ENCODE assay signal across 18 cellular contexts in the genomic region with DNA sequence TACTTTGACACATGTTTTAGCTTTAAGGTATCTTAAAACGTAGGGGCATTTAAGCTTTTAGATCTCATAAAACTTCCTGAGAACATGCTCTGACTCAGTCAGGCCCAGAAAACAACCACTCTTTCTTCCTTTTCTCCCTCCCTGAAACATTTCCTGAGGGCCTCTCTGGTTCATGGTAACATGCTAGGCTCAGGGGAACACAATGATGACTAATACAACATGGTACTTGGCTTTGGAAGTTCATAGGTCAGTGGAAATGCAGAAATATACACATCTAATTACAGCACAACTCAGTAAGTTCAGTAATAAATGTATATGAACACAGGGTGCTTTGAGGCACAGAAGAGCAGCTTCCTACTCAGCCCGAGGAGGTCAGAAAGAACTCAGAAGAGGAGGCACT.
DNase-seq lines count a peak whose midpoint lies in the region; ATAC-seq and TF ChIP-seq lines count a peak whose summit lies in the region.
"Had no signal": no experiment of that assay in that cellular context is flagged by ENCODE, and none has a peak within 500 bp of the region (broad histone marks: within the 10 kb centered on the region; RNA-seq: fewer than 3 reads in every experiment).

No MANE protein-coding gene starts in this region.

- no peak overlapping the region for H2AK5ac ChIP-seq in trophoblast cell (ENCODE audit: low read length)

- H3K27ac ChIP-seq in BLaER1, result no peak overlapping the region
- H3K27ac ChIP-seq in OCI-LY3 (ENCODE audit: low read length), result peak overlapping the region; percentile 39; the same call in 1 of the 2 replicates
- H3K27ac ChIP-seq in esophagus muscularis mucosa (replicated peaks in 1 of 4), result no peak overlapping the region
- no peak overlapping the region for H3K27ac ChIP-seq in trophoblast cell (ENCODE audit: low read depth, low read length)
- H3K27ac ChIP-seq: SJSA1 had no signal

- H3K27me3 ChIP-seq in BLaER1 (no peaks in the 10 kb centered on the region), OCI-LY3 (ENCODE audit: low read depth, low read length) (no peaks in the 10 kb centered on the region), esophagus muscularis mucosa (no peaks in the 10 kb centered on the region), trophoblast cell (ENCODE audit: insufficient read depth, low read length) (no peaks in the 10 kb centered on the region)
- H3K27me3 ChIP-seq: SJSA1 had no signal

- H4K8ac ChIP-seq in trophoblast cell (ENCODE audit: low read depth, low read length), result no peak overlapping the region

- no peak overlapping the region for H3K14ac ChIP-seq in trophoblast cell (ENCODE audit: low read length)

- H3K4ac ChIP-seq in trophoblast cell (ENCODE audit: low read depth, low read length), result no peak overlapping the region

- H2BK12ac ChIP-seq in trophoblast cell (ENCODE audit: low read length), result no peak overlapping the region

- H3K9me3 ChIP-seq in BLaER1 (no peaks in the 10 kb centered on the region), OCI-LY3 (ENCODE audit: insufficient read depth, low read length) (no peaks in the 10 kb centered on the region), esophagus muscularis mucosa (no peaks in the 10 kb centered on the region), trophoblast cell (ENCODE audit: insufficient read depth, low read depth, low read length) (no peaks in the 10 kb centered on the region)
- H3K9me3 ChIP-seq: HAP-1, SJSA1 had no signal

- H4K20me1 ChIP-seq in BLaER1 (no peaks in the 10 kb centered on the region), OCI-LY3 (ENCODE audit: insufficient read depth, low read length) (no peaks in the 10 kb centered on the region)

- H3K79me1 ChIP-seq in trophoblast cell (ENCODE audit: low read length), result no peaks in the 10 kb centered on the region

- no peaks in the 10 kb centered on the region for H3K36me3 Mint-ChIP-seq in nephron progenitor cell (ENCODE audit: low read depth)

- peak overlapping the region; percentile 23 for H3K4me2 ChIP-seq in BLaER1
- peak overlapping the region; percentile 57 for H3K4me2 ChIP-seq in OCI-LY3 (ENCODE audit: low read length)
- H3K4me2 ChIP-seq in trophoblast cell (ENCODE audit: low read length), result no peak overlapping the region

- H3K9ac ChIP-seq in BLaER1 (no peak overlapping the region), OCI-LY3 (ENCODE audit: low read length) (0 out of 2 replicates have a peak overlapping the region, but pooled peaks have one; percentile 7), trophoblast cell (ENCODE audit: low read length) (no peak overlapping the region)

- no peak overlapping the region for H4K91ac ChIP-seq in trophoblast cell (ENCODE audit: low read depth, low read length)

- ATAC-seq in GM19397 (IDR thresholded peaks at IDR 0.05; ENCODE audit: unreplicated experiment), result no peak

- H3K9me3 Mint-ChIP-seq in nephron progenitor cell, result no peaks in the 10 kb centered on the region

- no peak overlapping the region for H3K23ac ChIP-seq in trophoblast cell (ENCODE audit: low read length)

- H3K18ac ChIP-seq in trophoblast cell (ENCODE audit: low read length), result no peak overlapping the region

- no peaks in the 10 kb centered on the region for H3K27me3 Mint-ChIP-seq in nephron progenitor cell (ENCODE audit: low read depth, poor library complexity)

- H3K4me3 ChIP-seq in BLaER1, result no peak overlapping the region
- H3K4me3 ChIP-seq in OCI-LY3 (ENCODE audit: low read length), result no peak overlapping the region
- H3K4me3 ChIP-seq in esophagus muscularis mucosa, result no peak overlapping the region
- no peak overlapping the region for H3K4me3 ChIP-seq in trophoblast cell (ENCODE audit: low read depth, low read length)
- H3K4me3 ChIP-seq: HAP-1, SJSA1 had no signal

- TF ChIP-seq POLR2A in esophagus muscularis mucosa (IDR thresholded peaks at IDR 0.05; ENCODE audit: low read depth), result no peak

- H2AFZ ChIP-seq in OCI-LY3 (ENCODE audit: low read depth, low read length), result peak overlapping the region; percentile 34
- H2AFZ ChIP-seq in trophoblast cell (ENCODE audit: insufficient read depth, low read length, poor library complexity), result no peak overlapping the region

- H3K4me1 ChIP-seq in BLaER1 (peaks cover 17% of the 10 kb centered on the region), OCI-LY3 (ENCODE audit: low read length) (peaks cover 12% of the 10 kb centered on the region), esophagus muscularis mucosa (no peaks in the 10 kb centered on the region), trophoblast cell (ENCODE audit: control insufficient read depth in 1 of 2, insufficient read depth in 2 of 2, low read length in 2 of 2) (no peaks in the 10 kb centered on the region)
- H3K4me1 ChIP-seq: SJSA1 had no signal

- intact Hi-C loops in esophagus muscularis mucosa (cut with DNase I), result no loop called here

- no peaks in the 10 kb centered on the region for H3K79me2 ChIP-seq in OCI-LY3 (ENCODE audit: low read length)
- no peaks in the 10 kb centered on the region for H3K79me2 ChIP-seq in trophoblast cell (ENCODE audit: control insufficient read depth, insufficient read depth, low read length, poor library complexity)

- peaks cover 4% of the 10 kb centered on the region for H3K4me1 Mint-ChIP-seq in nephron progenitor cell

- no peak overlapping the region for H4K12ac ChIP-seq in trophoblast cell (ENCODE audit: low read depth, low read length)

- no peak overlapping the region for H2BK5ac ChIP-seq in trophoblast cell (ENCODE audit: low read depth, low read length, poor library complexity)

- H3K4me3 Mint-ChIP-seq in nephron progenitor cell, result no peak overlapping the region

- no peak for TF ChIP-seq EP300 in esophagus muscularis mucosa (IDR thresholded peaks at IDR 0.05)

- peak overlapping the region; percentile 29 for H3K27ac Mint-ChIP-seq in nephron progenitor cell

- H3K36me3 ChIP-seq in BLaER1, result no peaks in the 10 kb centered on the region
- no peaks in the 10 kb centered on the region for H3K36me3 ChIP-seq in OCI-LY3 (replicated peaks; ENCODE audit: low read depth, low read length)
- no peaks in the 10 kb centered on the region for H3K36me3 ChIP-seq in esophagus muscularis mucosa
- no peaks in the 10 kb centered on the region for H3K36me3 ChIP-seq in trophoblast cell (ENCODE audit: control insufficient read depth in 1 of 2, insufficient read depth in 2 of 2, low read length in 2 of 2)
- H3K36me3 ChIP-seq: HAP-1, SJSA1 had no signal

- WGBS in esophagus muscularis mucosa, result 50% methylated on average over 2 of the region's 2 CpGs
- WGBS in trophoblast cell (ENCODE audit: extremely low coverage, insufficient coverage, insufficient read length), result no CpG with 5 or more reads among the region's 2 CpGs

- TF ChIP-seq CTCF in OCI-LY3 (IDR thresholded peaks at IDR 0.05; ENCODE audit: low read depth, low read length) (no peak), nephron progenitor cell (IDR thresholded peaks at IDR 0.05) (no peak), esophagus muscularis mucosa (IDR thresholded peaks at IDR 0.05) (no peak)

- DNase-seq in dermis blood vessel endothelial cell (peak; percentile 7), nephron progenitor cell (no peak), NCI-H2107 (lab: John Stamatoyannopoulos, UW) (no peak), esophagus muscularis mucosa (ENCODE audit: extremely low spot score) (no peak), trophoblast cell (no peak)
- DNase-seq: C1 segment of cervical spinal cord, KBM-7, MV-4-11, NCI-H1417, NCI-H1930, NCI-H2171, NCI-H748 treated with DMSO at 0.1 percent for 48 hours, SW 1271 had no signal

- no peak overlapping the region for H2BK120ac ChIP-seq in trophoblast cell (ENCODE audit: insufficient read depth, low read length, poor library complexity)
